24 cellular contexts compared by ENCODE assay signal in genomic region chr10:104449402-104449801, GRCh38.
DNase-seq lines count a peak whose midpoint lies in the region; TF ChIP-seq lines count a peak whose summit lies in the region.
"Had no signal": no experiment of that assay in that cellular context is flagged by ENCODE, and none has a peak within 500 bp of the region (broad histone marks: within the 10 kb centered on the region; RNA-seq: fewer than 3 reads in every experiment).

No MANE protein-coding gene starts in this region.

- peaks cover 27% of the 10 kb centered on the region for H3K27me3 Mint-ChIP-seq in activated naive CD8-positive, alpha-beta T cell treated with anti-CD3 and anti-CD28 coated beads for 36 hours

- no peaks in the 10 kb centered on the region for H3K9me3 Mint-ChIP-seq in activated naive CD8-positive, alpha-beta T cell treated with anti-CD3 and anti-CD28 coated beads for 36 hours
- H3K9me3 Mint-ChIP-seq: activated CD4-positive, alpha-beta T cell treated with anti-CD3 and anti-CD28 coated beads, Interleukin-2, amount 10 ng/mL, durations not matched to agents 24 days and 14 days; activated naive CD8-positive, alpha-beta T cell treated with anti-CD3 and anti-CD28 coated beads, Interleukin-2, amount 50 U/mL, for 24 hours; stimulated activated naive CD8-positive, alpha-beta T cell treated with anti-CD3 and anti-CD28 coated beads, Interleukin-15, amount 100 ng/mL, for 72 hours; type B pancreatic cell had no signal

- peak in 1 of 2 experiments; percentile 54; a peak in 1 of 4 replicates for TF ChIP-seq EP300 in SK-N-SH (IDR thresholded peaks at IDR 0.05; ENCODE audit: borderline replicate concordance in 1 of 2, low read depth in 1 of 2, low read length in 1 of 2)

- WGBS in SK-N-SH (ENCODE audit: low lambda C conversion rate), result 47% methylated on average over 3 of the region's 3 CpGs
- WGBS in smooth muscle cell (ENCODE audit: low lambda C conversion rate), result 61% methylated on average over 3 of the region's 3 CpGs

- H3K27me3 ChIP-seq in SK-N-SH (ENCODE audit: insufficient read depth) (no peaks in the 10 kb centered on the region), smooth muscle cell (ENCODE audit: low read depth) (no peaks in the 10 kb centered on the region)
- H3K27me3 ChIP-seq: esophagus muscularis mucosa, MG63 had no signal

- peaks cover 13% of the 10 kb centered on the region for H3F3A ChIP-seq in SK-N-SH (replicated peaks; ENCODE audit: insufficient read depth)
- H3F3A ChIP-seq in smooth muscle cell (ENCODE audit: low read depth), result no peaks in the 10 kb centered on the region

- peak; percentile 44 for DNase-seq in GM04503 (ENCODE audit: low read depth)
- no peak for DNase-seq in SK-N-SH
- peak; percentile 71 for DNase-seq in fibroblast of mammary gland (ENCODE audit: low read depth)
- no peak for DNase-seq in smooth muscle cell (lab: John Stamatoyannopoulos, UW; ENCODE audit: unreplicated experiment)
- DNase-seq in activated naive CD8-positive, alpha-beta T cell treated with anti-CD3 and anti-CD28 coated beads for 36 hours, result no peak
- no peak for DNase-seq in DMS79 treated with DMSO at 0.1 percent for 48 hours (lab: John Stamatoyannopoulos, UW)
- no peak for DNase-seq in middle frontal gyrus (ENCODE audit: extremely low spot score, low spot score)
- DNase-seq in NCI-H146 (lab: John Stamatoyannopoulos, UW), result no peak
- DNase-seq: activated CD4-positive, alpha-beta T cell treated with anti-CD3 and anti-CD28 coated beads, Interleukin-2, amount 10 ng/mL, durations not matched to agents 24 days and 14 days; activated CD8-positive, alpha-beta memory T cell treated with anti-CD3 and anti-CD28 coated beads, Interleukin-2, amount 10 ng/mL, durations not matched to agents 7 days and 5 days; activated naive CD8-positive, alpha-beta T cell treated with anti-CD3 and anti-CD28 coated beads, Interleukin-2, amount 50 U/mL, for 24 hours; effector CD8-positive, alpha-beta T cell; glutamatergic neuron; left ventricle myocardium superior; MG63; NCI-H774; Right ventricle myocardium superior; spleen; stimulated activated CD4-positive, alpha-beta T cell treated with anti-CD3 and anti-CD28 coated beads, Interleukin-4, amount 100 ng/mL, for 4 hours; stimulated activated naive CD8-positive, alpha-beta T cell treated with anti-CD3 and anti-CD28 coated beads, Interleukin-15, amount 100 ng/mL, for 72 hours; T-helper 1 cell had no signal

- no peaks in the 10 kb centered on the region for H3K36me3 Mint-ChIP-seq in activated naive CD8-positive, alpha-beta T cell treated with anti-CD3 and anti-CD28 coated beads for 36 hours
- H3K36me3 Mint-ChIP-seq: activated CD8-positive, alpha-beta memory T cell treated with anti-CD3 and anti-CD28 coated beads, Interleukin-2, amount 10 ng/mL, durations not matched to agents 7 days and 5 days; type B pancreatic cell had no signal

- CTCF ChIA-PET in SK-N-SH (lab: Yijun Ruan, JAX), result interaction anchor here (1.0 to 1.4 kb wide), 2 partner anchors 16 to 26 kb away, joined by 3 read pairs; no protein-coding TSS in a partner anchor

- no peak for TF ChIP-seq CTCF in SK-N-SH (IDR thresholded peaks at IDR 0.05)
- no peak for TF ChIP-seq CTCF in fibroblast of mammary gland (conservative IDR thresholded peaks at IDR 0.05; ENCODE audit: control insufficient read depth, insufficient read depth, low read depth, low read length)
- TF ChIP-seq CTCF in smooth muscle cell (IDR thresholded peaks at IDR 0.05; ENCODE audit: borderline replicate concordance, insufficient read depth, poor library complexity, severe bottlenecking), result no peak

- H3K4me3 Mint-ChIP-seq in activated naive CD8-positive, alpha-beta T cell treated with anti-CD3 and anti-CD28 coated beads for 36 hours, result no peak overlapping the region
- H3K4me3 Mint-ChIP-seq: activated CD4-positive, alpha-beta T cell treated with anti-CD3 and anti-CD28 coated beads, Interleukin-2, amount 10 ng/mL, durations not matched to agents 24 days and 14 days; activated CD8-positive, alpha-beta memory T cell treated with anti-CD3 and anti-CD28 coated beads, Interleukin-2, amount 10 ng/mL, durations not matched to agents 7 days and 5 days; activated naive CD8-positive, alpha-beta T cell treated with anti-CD3 and anti-CD28 coated beads, Interleukin-2, amount 50 U/mL, for 24 hours; B cell; stimulated activated naive CD8-positive, alpha-beta T cell treated with anti-CD3 and anti-CD28 coated beads, Interleukin-15, amount 100 ng/mL, for 72 hours; type B pancreatic cell had no signal

- H3K9ac ChIP-seq in SK-N-SH, result peak overlapping the region; percentile 45
- no peak overlapping the region for H3K9ac ChIP-seq in smooth muscle cell (ENCODE audit: low read depth)

- H3K4me3 ChIP-seq in SK-N-SH (ENCODE audit: low read depth in 2 of 2, low read length in 1 of 2) (no peak overlapping the region), fibroblast of mammary gland (ENCODE audit: control insufficient read depth, low read depth, low read length) (no peak overlapping the region), smooth muscle cell (no peak overlapping the region)
- H3K4me3 ChIP-seq: esophagus muscularis mucosa, MG63, spleen had no signal

- H3K79me2 ChIP-seq in SK-N-SH (ENCODE audit: insufficient read depth), result no peaks in the 10 kb centered on the region
- no peaks in the 10 kb centered on the region for H3K79me2 ChIP-seq in smooth muscle cell (ENCODE audit: low read depth)

- H3K9me3 ChIP-seq in SK-N-SH, result no peaks in the 10 kb centered on the region
- H3K9me3 ChIP-seq in smooth muscle cell (replicated peaks; ENCODE audit: low read depth), result no peaks in the 10 kb centered on the region
- H3K9me3 ChIP-seq: esophagus muscularis mucosa, MG63, spleen had no signal

- H3K4me1 ChIP-seq in SK-N-SH (ENCODE audit: control insufficient read depth in 1 of 2, insufficient read depth in 2 of 2, low read depth in 1 of 2, low read length in 1 of 2) (peaks cover 0 to 20% of the 10 kb centered on the region in 2 experiments; a peak in 1 of 4 replicates), smooth muscle cell (ENCODE audit: low read depth) (peaks cover 11% of the 10 kb centered on the region)
- H3K4me1 ChIP-seq: spleen had no signal

- H2AFZ ChIP-seq in SK-N-SH (ENCODE audit: low read depth), result peak overlapping the region; percentile 20; the same call in 1 of the 2 replicates
- H2AFZ ChIP-seq in smooth muscle cell (ENCODE audit: low read depth), result no peak overlapping the region

- H4K20me1 ChIP-seq in SK-N-SH (ENCODE audit: insufficient read depth) (no peaks in the 10 kb centered on the region), smooth muscle cell (ENCODE audit: low read depth) (no peaks in the 10 kb centered on the region)

- H3K9me2 ChIP-seq in SK-N-SH, result no peaks in the 10 kb centered on the region

- peaks cover 5% of the 10 kb centered on the region for H3K4me1 Mint-ChIP-seq in activated naive CD8-positive, alpha-beta T cell treated with anti-CD3 and anti-CD28 coated beads for 36 hours
- H3K4me1 Mint-ChIP-seq: activated CD4-positive, alpha-beta T cell treated with anti-CD3 and anti-CD28 coated beads, Interleukin-2, amount 10 ng/mL, durations not matched to agents 24 days and 14 days; B cell; stimulated activated naive CD8-positive, alpha-beta T cell treated with anti-CD3 and anti-CD28 coated beads, Interleukin-15, amount 100 ng/mL, for 72 hours had no signal

- H3K4me2 ChIP-seq in SK-N-SH, result peak overlapping the region; percentile 45
- no peak overlapping the region for H3K4me2 ChIP-seq in smooth muscle cell

- H3K36me3 ChIP-seq in SK-N-SH (replicated peaks in 1 of 2; ENCODE audit: control insufficient read depth in 1 of 2, insufficient read depth in 2 of 2, low read length in 1 of 2) (no peaks in the 10 kb centered on the region), smooth muscle cell (ENCODE audit: low read depth) (no peaks in the 10 kb centered on the region)
- H3K36me3 ChIP-seq: esophagus muscularis mucosa, MG63, spleen had no signal

- TF ChIP-seq RAD21 in SK-N-SH (IDR thresholded peaks at IDR 0.05; ENCODE audit: low read length), result no peak

- H3K27ac ChIP-seq in SK-N-SH (ENCODE audit: low read depth in 2 of 2, low read length in 1 of 2) (peak overlapping the region in 1 of 2 experiments; percentile 62; a peak in 2 of 4 replicates), smooth muscle cell (ENCODE audit: low read depth) (peak overlapping the region; percentile 42)
- H3K27ac ChIP-seq: esophagus muscularis mucosa, spleen had no signal

- POLR2A ChIA-PET in SK-N-SH (lab: Yijun Ruan, JAX), result no interaction called here

- no peak overlapping the region for H3K27ac Mint-ChIP-seq in activated naive CD8-positive, alpha-beta T cell treated with anti-CD3 and anti-CD28 coated beads for 36 hours
- H3K27ac Mint-ChIP-seq: activated CD4-positive, alpha-beta T cell treated with anti-CD3 and anti-CD28 coated beads, Interleukin-2, amount 10 ng/mL, durations not matched to agents 24 days and 14 days; activated CD8-positive, alpha-beta memory T cell treated with anti-CD3 and anti-CD28 coated beads, Interleukin-2, amount 10 ng/mL, durations not matched to agents 7 days and 5 days; activated naive CD8-positive, alpha-beta T cell treated with anti-CD3 and anti-CD28 coated beads, Interleukin-2, amount 50 U/mL, for 24 hours; B cell; stimulated activated naive CD8-positive, alpha-beta T cell treated with anti-CD3 and anti-CD28 coated beads, Interleukin-15, amount 100 ng/mL, for 72 hours; type B pancreatic cell had no signal

TF ChIP-seq in SK-N-SH, 30 proteins besides CTCF, POLR2A, EP300 and RAD21:
- peak; percentile 77; the same call in 1 of the 2 replicates for TF ChIP-seq FOSL2 (IDR thresholded peaks at IDR 0.05; ENCODE audit: borderline replicate concordance, low read depth)
- peak; percentile 10; the same call in 1 of the 2 replicates for TF ChIP-seq NFIC (IDR thresholded peaks at IDR 0.05; ENCODE audit: borderline replicate concordance)
- no peak for TF ChIP-seq RCOR1 (IDR thresholded peaks at IDR 0.05; ENCODE audit: low read length)
- TF ChIP-seq JUND (IDR thresholded peaks at IDR 0.05), result peak; percentile 80
- peak; percentile 61; the same call in 1 of the 2 replicates for TF ChIP-seq TEAD4 (IDR thresholded peaks at IDR 0.05; ENCODE audit: borderline replicate concordance, insufficient read depth)
- TF ChIP-seq TCF12 (IDR thresholded peaks at IDR 0.05), result peak; percentile 62
- TF ChIP-seq RFX5 (IDR thresholded peaks at IDR 0.05; ENCODE audit: low read length), result no peak
- TF ChIP-seq PBX3 (IDR thresholded peaks at IDR 0.05), result peak; percentile 68

Comparison
In these comparisons a context has a peak if more than half of its experiments do, and no peak if none do; other contexts are left out.
1. DNase-seq: peak in GM04503 (single experiment) and fibroblast of mammary gland (single experiment); none in SK-N-SH (single experiment), smooth muscle cell (single experiment), activated naive CD8-positive, alpha-beta T cell treated with anti-CD3 and anti-CD28 coated beads for 36 hours (single experiment), DMS79 treated with DMSO at 0.1 percent for 48 hours (single experiment), middle frontal gyrus (single experiment) and NCI-H146 (single experiment).